Comparison of ENCODE assay signal across 8 cellular contexts in the genomic region with DNA sequence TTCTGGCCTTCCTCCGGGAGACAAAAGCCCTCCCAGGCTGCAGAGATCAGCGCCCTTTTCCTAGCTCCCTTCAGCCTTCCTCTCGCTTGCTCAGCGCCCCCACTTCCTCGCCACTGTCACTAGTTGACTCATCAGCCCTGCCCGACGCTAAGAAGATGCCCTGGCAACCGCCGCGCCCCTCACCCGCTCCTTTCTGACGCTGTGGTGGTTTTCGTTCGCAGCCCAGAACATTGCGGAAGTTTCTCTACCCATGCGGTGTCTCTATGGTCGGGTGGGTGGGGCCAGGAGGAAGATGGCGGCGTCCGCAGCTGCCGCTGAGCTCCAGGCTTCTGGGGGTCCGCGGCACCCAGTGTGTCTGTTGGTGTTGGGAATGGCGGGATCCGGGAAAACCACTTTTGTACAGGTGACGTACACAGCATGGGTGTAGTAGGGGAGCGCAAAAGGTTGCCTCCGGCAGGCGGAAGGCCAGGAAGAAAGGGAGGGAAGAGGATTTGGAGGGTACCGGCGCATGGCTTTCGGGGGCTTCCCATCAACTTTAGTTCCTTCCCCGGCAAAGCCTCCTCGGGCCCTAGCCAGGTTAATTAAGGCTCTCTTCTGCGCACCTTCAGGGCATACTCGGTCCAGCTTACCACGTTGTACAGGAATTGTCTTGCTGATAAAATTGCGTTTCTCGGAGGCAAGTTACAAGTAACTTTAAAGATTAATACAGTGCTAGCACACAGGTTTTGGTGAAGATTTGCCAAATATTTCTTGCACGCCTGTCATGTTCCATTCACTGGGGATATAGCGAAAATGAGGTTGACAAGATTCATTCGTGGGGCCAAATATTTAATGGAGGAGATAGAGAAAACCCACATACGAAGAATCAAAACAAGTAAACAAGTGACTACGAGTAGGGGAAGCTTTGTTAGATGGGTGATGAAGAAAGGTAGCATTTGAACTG. TPM values are rescaled to one million over a fixed set of nuclear protein-coding genes. Genes with fewer than 3 reads are reported as not detected.
DNase-seq lines count a peak whose midpoint lies in the region; TF ChIP-seq lines count a peak whose summit lies in the region.

CCDC121 (minus strand) TSS at position 246 of the 943 bp plus-strand sequence. CDS start 1,213 bp downstream, outside the sequence.
GPN1 (plus strand) TSS at position 284 of the 943 bp plus-strand sequence; CDS start at position 293, 9 bp downstream.

- H3K9me3 ChIP-seq in MM.1S (replicated peaks; ENCODE audit: insufficient read depth, low read length): no peaks in the 10 kb centered on the region

- H3K9ac ChIP-seq in MM.1S (ENCODE audit: low read length): peak within 1 kb of the TSS; percentile 89

- peaks cover 23% of the 10 kb centered on the region for H3K79me2 ChIP-seq in MM.1S (ENCODE audit: low read length)

- peaks cover 3% of the 10 kb centered on the region; the same call in 1 of the 2 replicates for H3K36me3 ChIP-seq in MM.1S (replicated peaks; ENCODE audit: insufficient read depth, low read length)

- H3K27me3 ChIP-seq in MM.1S (replicated peaks; ENCODE audit: insufficient read depth, low read length): no peaks in the 10 kb centered on the region

- H3F3A ChIP-seq in MM.1S (ENCODE audit: insufficient read depth, low read length): peaks cover 4% of the 10 kb centered on the region; the same call in 1 of the 2 replicates

- H3K27ac ChIP-seq in MM.1S (ENCODE audit: low read length): peak within 1 kb of the TSS; percentile 33; the same call in 1 of the 2 replicates
- H3K27ac ChIP-seq in temporal lobe (ENCODE audit: low read depth, low read length): peak within 1 kb of the TSS; percentile 70

- no peaks in the 10 kb centered on the region for H3K9me2 ChIP-seq in MM.1S (replicated peaks; ENCODE audit: insufficient read depth, low read length)

- no peak for TF ChIP-seq CTCF in MM.1S (IDR thresholded peaks at IDR 0.05; ENCODE audit: low read length)

- H4K20me1 ChIP-seq in MM.1S (ENCODE audit: insufficient read depth, low read length): no peaks in the 10 kb centered on the region

- H2AFZ ChIP-seq in MM.1S (ENCODE audit: low read length): peak within 1 kb of the TSS; percentile 93

- peak within 1 kb of the TSS; percentile 82 for H3K4me2 ChIP-seq in MM.1S (ENCODE audit: low read depth, low read length)

- peak within 1 kb of the TSS; percentile 79 for H3K4me3 ChIP-seq in MM.1S (ENCODE audit: low read length)

- H3K4me1 ChIP-seq in MM.1S (ENCODE audit: low read length): no peaks in the 10 kb centered on the region

- DNase-seq in GM03348 (ENCODE audit: low spot score): peak; percentile 94
- DNase-seq in HCEC 1CT: peak; percentile 95
- peak; percentile 90 for DNase-seq in MM.1S
- DNase-seq in SIG-M5 (lab: John Stamatoyannopoulos, UW): peak; percentile 92
- DNase-seq in activated naive CD4-positive, alpha-beta T cell (lab: John Stamatoyannopoulos, UW): peak; percentile 75 to 92 (median 84)
- DNase-seq in globus pallidus (ENCODE audit: low spot score): peak; percentile 86
- DNase-seq in occipital lobe (lab: John Stamatoyannopoulos, UW): peak; percentile 90

RNA-seq across cellular contexts. Expression of gene CCDC121, which starts in this region (rescaled TPM):
- total RNA-seq in occipital lobe: 5.9 TPM
- 3.9 TPM for total RNA-seq in temporal lobe

RNA-seq across cellular contexts. Expression of gene GPN1, which starts in this region (rescaled TPM):
- 29.6 TPM for total RNA-seq in occipital lobe
- 25.8 TPM for total RNA-seq in temporal lobe

Comparison
In these comparisons a context has a peak if more than half of its experiments do, and no peak if none do; other contexts are left out.
1. Peak in every context shown above with its lines: DNase-seq, H3K4me3 ChIP-seq and H3K27ac ChIP-seq.